Comparison of ENCODE assay signal across 18 cellular contexts in genomic region chr17:81915331-81915730, GRCh38. TPM values are rescaled to one million over a fixed set of nuclear protein-coding genes. Genes with fewer than 3 reads are reported as not detected.
"Had no signal": no experiment of that assay in that cellular context is flagged by ENCODE, and none has a peak within 500 bp of the region (broad histone marks: within the 10 kb centered on the region; RNA-seq: fewer than 3 reads in every experiment).

No MANE protein-coding gene starts in this region.

- H3K27me3 ChIP-seq: ascending aorta, breast epithelium, sigmoid colon, spleen, upper lobe of left lung had no signal

- H3K4me3 Mint-ChIP-seq: stimulated activated naive CD8-positive, alpha-beta T cell treated with anti-CD3 and anti-CD28 coated beads, Interleukin-15, amount 100 ng/mL, for 72 hours had no signal

- H3K27me3 Mint-ChIP-seq: activated naive CD4-positive, alpha-beta T cell treated with anti-CD3 and anti-CD28 coated beads, Interleukin-2, amount 10 ng/mL, durations not matched to agents 7 days and 5 days; activated T-helper 17 cell treated with anti-CD3 and anti-CD28 coated beads, Interleukin-2, amount 50 U/mL, for 72 hours; effector memory CD8-positive, alpha-beta T cell; stimulated activated naive CD8-positive, alpha-beta T cell treated with anti-CD3 and anti-CD28 coated beads, Interleukin-15, amount 100 ng/mL, for 72 hours had no signal

- ATAC-seq: activated T-helper 17 cell treated with anti-CD3 and anti-CD28 coated beads, Interleukin-2, amount 50 U/mL, for 72 hours; effector memory CD8-positive, alpha-beta T cell; stimulated activated naive CD8-positive, alpha-beta T cell treated with anti-CD3 and anti-CD28 coated beads, Interleukin-15, amount 100 ng/mL, for 72 hours; WTC11 had no signal

- H3K9me3 Mint-ChIP-seq: activated naive CD4-positive, alpha-beta T cell treated with anti-CD3 and anti-CD28 coated beads, Interleukin-2, amount 10 ng/mL, durations not matched to agents 7 days and 5 days; activated T-helper 17 cell treated with anti-CD3 and anti-CD28 coated beads, Interleukin-2, amount 50 U/mL, for 72 hours; effector memory CD8-positive, alpha-beta T cell; nephron progenitor cell; stimulated activated naive CD8-positive, alpha-beta T cell treated with anti-CD3 and anti-CD28 coated beads, Interleukin-15, amount 100 ng/mL, for 72 hours; T-helper 1 cell treated with Interleukin-12 subunit alpha and Interleukin-12 subunit beta and Interleukin-4 antibody, amounts not matched to agents 30 μg/mL and 1 μg/mL, for 36 hours; WTC11 had no signal

- DNase-seq: activated CD4-positive, alpha-beta T cell treated with anti-CD3 and anti-CD28 coated beads for 48 hours; activated naive CD4-positive, alpha-beta T cell treated with anti-CD3 and anti-CD28 coated beads, Interleukin-2, amount 10 ng/mL, durations not matched to agents 7 days and 5 days; cerebellar nuclear complex; dermis blood vessel endothelial cell; effector memory CD8-positive, alpha-beta T cell; foreskin melanocyte; kidney glomerular epithelial cell; mesendoderm; nephron progenitor cell; sigmoid colon; spleen; stimulated activated naive CD8-positive, alpha-beta T cell treated with anti-CD3 and anti-CD28 coated beads, Interleukin-15, amount 100 ng/mL, for 72 hours had no signal

- H3K27ac Mint-ChIP-seq: activated naive CD4-positive, alpha-beta T cell treated with anti-CD3 and anti-CD28 coated beads, Interleukin-2, amount 10 ng/mL, durations not matched to agents 7 days and 5 days; activated T-helper 17 cell treated with anti-CD3 and anti-CD28 coated beads, Interleukin-2, amount 50 U/mL, for 72 hours; effector memory CD8-positive, alpha-beta T cell; nephron progenitor cell; T-helper 1 cell treated with Interleukin-12 subunit alpha and Interleukin-12 subunit beta and Interleukin-4 antibody, amounts not matched to agents 30 μg/mL and 1 μg/mL, for 36 hours had no signal

- H3K9me3 ChIP-seq: ascending aorta, breast epithelium, sigmoid colon, spleen, upper lobe of left lung had no signal

- H3K36me3 ChIP-seq: breast epithelium had no signal

- H3K4me3 ChIP-seq: ascending aorta, breast epithelium, sigmoid colon, spleen, upper lobe of left lung had no signal

- H3K27ac ChIP-seq: ascending aorta, breast epithelium, sigmoid colon, spleen, upper lobe of left lung had no signal

RNA-seq across cellular contexts. Expression of gene NPB, which starts 13.3 kb away (rescaled TPM):
- total RNA-seq: dermis blood vessel endothelial cell had no signal
